ENCODE assay signal across 2 cellular contexts in the genomic region with DNA sequence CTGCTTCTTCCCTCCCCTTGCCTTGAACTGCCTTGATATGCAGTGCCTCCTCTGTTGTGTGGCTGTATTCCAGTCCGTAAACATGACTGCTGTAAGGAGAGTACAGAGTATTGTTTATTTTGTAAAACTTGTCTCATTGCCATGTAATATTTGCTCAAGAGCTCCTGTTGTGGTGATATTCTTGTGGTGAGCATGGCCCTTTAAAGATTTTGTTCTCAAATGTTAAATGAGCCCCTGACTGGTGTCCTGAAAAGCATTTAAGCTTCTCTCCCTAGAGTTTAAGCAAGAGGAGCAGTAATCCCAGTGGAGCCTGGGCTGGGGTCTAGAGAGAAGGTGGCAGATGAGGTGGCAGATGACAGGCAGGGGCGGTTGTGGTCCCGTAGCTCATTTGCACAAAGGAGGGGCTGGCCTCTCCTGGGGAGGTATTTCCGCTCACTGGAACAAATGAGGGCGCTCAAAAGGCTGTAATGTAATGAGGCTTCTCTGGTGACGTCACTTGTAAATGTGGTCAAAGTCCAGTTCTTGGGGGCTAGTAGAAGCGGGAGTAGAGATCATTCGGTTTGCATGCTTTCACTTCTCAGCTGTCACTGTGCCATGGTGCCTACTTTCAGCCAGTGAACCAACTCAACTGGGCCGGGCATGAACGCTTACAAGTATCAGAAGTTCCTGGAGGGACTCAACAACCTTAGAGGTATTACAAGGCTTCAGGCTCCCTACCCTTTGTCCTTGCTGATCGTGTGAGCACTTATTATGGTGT.
TF ChIP-seq lines count a peak whose summit lies in the region.

No MANE protein-coding gene starts in this region.

TF ChIP-seq in IMR-90, 13 proteins besides CTCF, POLR2A, EP300 and RAD21 (continued from another document):
- TF ChIP-seq, protein P1, sequence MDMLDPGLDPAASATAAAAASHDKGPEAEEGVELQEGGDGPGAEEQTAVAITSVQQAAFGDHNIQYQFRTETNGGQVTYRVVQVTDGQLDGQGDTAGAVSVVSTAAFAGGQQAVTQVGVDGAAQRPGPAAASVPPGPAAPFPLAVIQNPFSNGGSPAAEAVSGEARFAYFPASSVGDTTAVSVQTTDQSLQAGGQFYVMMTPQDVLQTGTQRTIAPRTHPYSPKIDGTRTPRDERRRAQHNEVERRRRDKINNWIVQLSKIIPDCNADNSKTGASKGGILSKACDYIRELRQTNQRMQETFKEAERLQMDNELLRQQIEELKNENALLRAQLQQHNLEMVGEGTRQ (IDR thresholded peaks at IDR 0.05; ENCODE audit: low read depth, low read length) = no peak
- no peak for TF ChIP-seq MAZ (IDR thresholded peaks at IDR 0.05; ENCODE audit: borderline replicate concordance, low read depth, low read length)

TF ChIP-seq in liver, 16 proteins besides CTCF, POLR2A, EP300 and RAD21 (continued from another document):
- TF ChIP-seq REST (IDR thresholded peaks at IDR 0.05) (no peak), NR2F2 (IDR thresholded peaks at IDR 0.05) (peak; percentile 18), FOXA1 (IDR thresholded peaks at IDR 0.05) (peak; percentile 84), GABPA (IDR thresholded peaks at IDR 0.05 in 1 of 2, conservative IDR thresholded peaks at IDR 0.05 in 1 of 2) (peak in 1 of 2 donors; percentile 57), RXRA (IDR thresholded peaks at IDR 0.05) (peak; percentile 57 to 76), YY1 (IDR thresholded peaks at IDR 0.05) (peak; percentile 78), TAF1 (conservative IDR thresholded peaks at IDR 0.05) (peak; percentile 66), JUND (IDR thresholded peaks at IDR 0.05) (peak; percentile 86 to 94), EGR1 (IDR thresholded peaks at IDR 0.05; ENCODE audit: low read depth in 2 of 2) (peak in 1 of 2 donors; percentile 11), SP1 (IDR thresholded peaks at IDR 0.05) (peak; percentile 94), FOXA2 (IDR thresholded peaks at IDR 0.05) (peak; percentile 88), HNF4G (IDR thresholded peaks at IDR 0.05) (peak; percentile 90)
- TF ChIP-seq, protein P2, sequence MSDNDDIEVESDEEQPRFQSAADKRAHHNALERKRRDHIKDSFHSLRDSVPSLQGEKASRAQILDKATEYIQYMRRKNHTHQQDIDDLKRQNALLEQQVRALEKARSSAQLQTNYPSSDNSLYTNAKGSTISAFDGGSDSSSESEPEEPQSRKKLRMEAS (IDR thresholded peaks at IDR 0.05) = peak; percentile 67
- TF ChIP-seq, protein P3, sequence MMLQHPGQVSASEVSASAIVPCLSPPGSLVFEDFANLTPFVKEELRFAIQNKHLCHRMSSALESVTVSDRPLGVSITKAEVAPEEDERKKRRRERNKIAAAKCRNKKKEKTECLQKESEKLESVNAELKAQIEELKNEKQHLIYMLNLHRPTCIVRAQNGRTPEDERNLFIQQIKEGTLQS (IDR thresholded peaks at IDR 0.05) = peak; percentile 63
